Comparison of ENCODE assay signal across 22 cellular contexts in genomic region chr3:31592764-31593163, GRCh38.
"Had no signal": no experiment of that assay in that cellular context is flagged by ENCODE, and none has a peak within 500 bp of the region (broad histone marks: within the 10 kb centered on the region; RNA-seq: fewer than 3 reads in every experiment).

No MANE protein-coding gene starts in this region.

- ATAC-seq: activated CD4-positive, CD25-positive, alpha-beta regulatory T cell treated with anti-CD3 and anti-CD28 coated beads, Interleukin-2, amount 50 U/mL, for 24 hours; activated T-cell treated with anti-CD3 and anti-CD28 coated beads, Interleukin-2, amount 50 U/mL, for 4 hours; body of pancreas; esophagus mucosa; left ventricle myocardium superior; Right ventricle myocardium inferior; stimulated activated naive B cell treated with anti-CD40 and anti-IgM and Interleukin-4, amounts not matched to agents 10 μg/mL and 1 μg/mL and 100 μg/mL, for 72 hours had no signal

- H3K4me1 ChIP-seq: body of pancreas had no signal

- H3K4me3 Mint-ChIP-seq: activated T-cell treated with anti-CD3 and anti-CD28 coated beads, Interleukin-2, amount 50 U/mL, for 4 hours; nephron; stimulated activated naive B cell treated with anti-CD40 and anti-IgM and Interleukin-4, amounts not matched to agents 10 μg/mL and 1 μg/mL and 100 μg/mL, for 72 hours had no signal

- H3K4me1 Mint-ChIP-seq: nephron had no signal

- H3K27ac ChIP-seq: body of pancreas, coronary artery had no signal

- DNase-seq: activated naive CD4-positive, alpha-beta T cell; activated T-cell treated with anti-CD3 and anti-CD28 coated beads, Interleukin-2, amount 50 U/mL, for 4 hours; amygdala; body of pancreas; caudate nucleus; hippocampal formation; kidney; left ventricle myocardium superior; mesenchymal stem cell; nucleus accumbens; posterior cingulate gyrus; retina; stimulated activated CD4-positive, alpha-beta T cell treated with anti-CD3 and anti-CD28 coated beads, Interleukin-4, amount 100 ng/mL, for 1 hour; stimulated activated naive B cell treated with anti-CD40 and anti-IgM and Interleukin-4, amounts not matched to agents 10 μg/mL and 1 μg/mL and 100 μg/mL, for 72 hours; substantia nigra; T-helper 9 cell; trophoblast cell had no signal

- H3K27ac Mint-ChIP-seq: nephron; stimulated activated naive B cell treated with anti-CD40 and anti-IgM and Interleukin-4, amounts not matched to agents 10 μg/mL and 1 μg/mL and 100 μg/mL, for 72 hours had no signal

- H3K27me3 Mint-ChIP-seq: stimulated activated naive B cell treated with anti-CD40 and anti-IgM and Interleukin-4, amounts not matched to agents 10 μg/mL and 1 μg/mL and 100 μg/mL, for 72 hours had no signal

- H3K27me3 ChIP-seq: body of pancreas had no signal

- H3K4me3 ChIP-seq: body of pancreas, coronary artery had no signal
